In the genomic region with DNA sequence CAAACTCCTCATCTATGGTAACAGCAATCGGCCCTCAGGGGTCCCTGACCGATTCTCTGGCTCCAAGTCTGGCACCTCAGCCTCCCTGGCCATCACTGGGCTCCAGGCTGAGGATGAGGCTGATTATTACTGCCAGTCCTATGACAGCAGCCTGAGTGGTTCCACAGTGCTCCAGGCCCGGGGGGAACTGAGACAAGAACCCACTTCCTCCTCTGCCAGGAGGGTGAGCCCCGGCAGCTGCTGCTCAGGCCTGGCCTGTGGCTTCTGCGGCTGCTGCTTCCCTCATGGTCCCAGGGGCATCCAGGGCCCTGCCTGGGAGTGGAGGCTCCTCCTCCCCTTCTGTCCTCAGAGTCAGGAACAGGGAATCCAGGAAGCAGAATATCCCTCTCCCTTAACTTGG, we compare ENCODE assay signal across 10 cellular contexts.
DNase-seq lines count a peak whose midpoint lies in the region; ATAC-seq and TF ChIP-seq lines count a peak whose summit lies in the region.
"Had no signal": no experiment of that assay in that cellular context is flagged by ENCODE, and none has a peak within 500 bp of the region (broad histone marks: within the 10 kb centered on the region; RNA-seq: fewer than 3 reads in every experiment).

No MANE protein-coding gene starts in this region.

- H3K27ac ChIP-seq in A673 (ENCODE audit: low read depth, low read length, poor library complexity, severe bottlenecking) = no peak overlapping the region
- H3K27ac ChIP-seq in tibial artery = no peak overlapping the region

- H3K27me3 ChIP-seq in A673 (replicated peaks; ENCODE audit: insufficient read depth, low read depth, low read length, poor library complexity) = peaks cover 83% of the 10 kb centered on the region
- peaks cover 0 to 18% of the 10 kb centered on the region in 2 donors for H3K27me3 ChIP-seq in tibial artery

- POLR2A ChIA-PET in A673 (lab: Charles Lee; ENCODE audit: low non-redundant PET) = no interaction called here

- H3K27ac Mint-ChIP-seq in T-helper 17 cell (no peak overlapping the region), memory B cell (peak overlapping the region; percentile 20)
- H3K27ac Mint-ChIP-seq: activated naive CD4-positive, alpha-beta T cell treated with anti-CD3 and anti-CD28 coated beads, Interleukin-2, amount 50 U/mL, for 24 hours had no signal

- peak; percentile 71 for ATAC-seq in T-helper 17 cell
- peak; percentile 98 for ATAC-seq in memory B cell (ENCODE audit: low read depth)
- no peak for ATAC-seq in GM21381 (IDR thresholded peaks at IDR 0.05; ENCODE audit: unreplicated experiment)

- peaks cover 7% of the 10 kb centered on the region for H3K4me1 Mint-ChIP-seq in T-helper 17 cell
- peaks cover 43% of the 10 kb centered on the region for H3K4me1 Mint-ChIP-seq in memory B cell
- H3K4me1 Mint-ChIP-seq: activated naive CD4-positive, alpha-beta T cell treated with anti-CD3 and anti-CD28 coated beads, Interleukin-2, amount 50 U/mL, for 24 hours had no signal

- no peak overlapping the region for H3K4me3 Mint-ChIP-seq in T-helper 17 cell
- peak overlapping the region; percentile 71 for H3K4me3 Mint-ChIP-seq in memory B cell
- H3K4me3 Mint-ChIP-seq: activated naive CD4-positive, alpha-beta T cell treated with anti-CD3 and anti-CD28 coated beads, Interleukin-2, amount 50 U/mL, for 24 hours had no signal

- CTCF ChIA-PET in A673 (lab: Charles Lee) = no interaction called here

- H3K4me3 ChIP-seq in Jurkat, Clone E6-1 (ENCODE audit: low read length) = no peak overlapping the region
- no peak overlapping the region for H3K4me3 ChIP-seq in A673 (ENCODE audit: low read depth, low read length, poor library complexity, severe bottlenecking)
- no peak overlapping the region for H3K4me3 ChIP-seq in tibial artery

- no TSS peak for BruUV-seq in A673 (replicated peaks; lab: Mats Ljungman, UMichigan)

- TF ChIP-seq CTCF in A673 (conservative IDR thresholded peaks at IDR 0.05; ENCODE audit: low read depth, low read length) (no peak), tibial artery (IDR thresholded peaks at IDR 0.05) (no peak)

- intact Hi-C loops in A673 (cut with micrococcal nuclease; ENCODE audit: unreplicated experiment) (no loop called here), tibial artery (cut with DNase I; ENCODE audit: low total_unique reads) (no loop called here)

- H3K36me3 Mint-ChIP-seq in T-helper 17 cell (ENCODE audit: low read depth) (peaks cover 2% of the 10 kb centered on the region), memory B cell (no peaks in the 10 kb centered on the region)
- H3K36me3 Mint-ChIP-seq: activated naive CD4-positive, alpha-beta T cell treated with anti-CD3 and anti-CD28 coated beads, Interleukin-2, amount 50 U/mL, for 24 hours had no signal

- H3K27me3 Mint-ChIP-seq in T-helper 17 cell (peaks cover 85% of the 10 kb centered on the region), memory B cell (peaks cover 4% of the 10 kb centered on the region)

- DNase-seq in DMS 273 (lab: John Stamatoyannopoulos, UW; ENCODE audit: unreplicated experiment) = peak; percentile 84
- DNase-seq in Jurkat, Clone E6-1 (ENCODE audit: low read depth, low spot score) = peak; percentile 53
- DNase-seq in T-helper 17 cell = no peak
- DNase-seq in memory B cell (ENCODE audit: low spot score in 2 of 2) = peak; percentile 63 to 73
- DNase-seq in A673 (ENCODE audit: low spot score) = no peak
- DNase-seq in NK-92 (lab: John Stamatoyannopoulos, UW; ENCODE audit: unreplicated experiment) = no peak
- DNase-seq in tibial artery = no peak
- DNase-seq: SW 1271 had no signal

- no peaks in the 10 kb centered on the region for H3K9me3 Mint-ChIP-seq in memory B cell
- H3K9me3 Mint-ChIP-seq: activated naive CD4-positive, alpha-beta T cell treated with anti-CD3 and anti-CD28 coated beads, Interleukin-2, amount 50 U/mL, for 24 hours had no signal

- H3K4me1 ChIP-seq in A673 (ENCODE audit: insufficient read depth, low read length, poor library complexity, severe bottlenecking) = no peaks in the 10 kb centered on the region
- no peaks in the 10 kb centered on the region for H3K4me1 ChIP-seq in tibial artery

- H3K9me3 ChIP-seq in T-helper 17 cell (ENCODE audit: control insufficient read depth, low read length, poor library complexity, severe bottlenecking) = no peaks in the 10 kb centered on the region
- no peaks in the 10 kb centered on the region for H3K9me3 ChIP-seq in A673 (ENCODE audit: low read depth, low read length, poor library complexity, severe bottlenecking)
- H3K9me3 ChIP-seq in tibial artery = no peaks in the 10 kb centered on the region

- H3K36me3 ChIP-seq in A673 (ENCODE audit: insufficient read depth, low read length, poor library complexity, severe bottlenecking) (no peaks in the 10 kb centered on the region), tibial artery (no peaks in the 10 kb centered on the region)

Comparison
In these comparisons a context has a peak if more than half of its experiments do, and no peak if none do; other contexts are left out.
1. DNase-seq: peak in DMS 273 (single experiment), Jurkat, Clone E6-1 (single experiment) and memory B cell (2 of 2); none in T-helper 17 cell (0 of 3), A673 (single experiment), NK-92 (single experiment) and tibial artery (0 of 2).